ENCODE assay signal across 1 cellular context in genomic region chr2:11687736-11688135, GRCh38.
TF ChIP-seq lines count a peak whose summit lies in the region.

No MANE protein-coding gene starts in this region.

TF ChIP-seq in GM23338, 12 proteins besides CTCF, POLR2A, EP300 and RAD21 (continued from another document):
- TF ChIP-seq ZNF462 (CRISPR knock-in tag; IDR thresholded peaks at IDR 0.05) (no peak), POLR2AphosphoS5 (IDR thresholded peaks at IDR 0.05; ENCODE audit: low read depth) (no peak), EZH2 (IDR thresholded peaks at IDR 0.05; ENCODE audit: low read depth, unreplicated experiment) (no peak)
